ENCODE assay signal across 1 cellular context in genomic region chr3:46932455-46933225, GRCh38.
TF ChIP-seq lines count a peak whose summit lies in the region.

No MANE protein-coding gene starts in this region.

TF ChIP-seq in IMR-90, 13 proteins besides CTCF, POLR2A, EP300 and RAD21 (continued from another document):
- TF ChIP-seq ELK1 (IDR thresholded peaks at IDR 0.05; ENCODE audit: borderline replicate concordance, low read depth, low read length) = no peak
- no peak for TF ChIP-seq SMC3 (IDR thresholded peaks at IDR 0.05; ENCODE audit: low read depth, low read length)
- TF ChIP-seq USF2 (IDR thresholded peaks at IDR 0.05; ENCODE audit: low read depth, low read length) = no peak
